ENCODE assay signal across 2 cellular contexts in genomic region chrX:48680925-48681324, GRCh38. TPM values are rescaled to one million over a fixed set of nuclear protein-coding genes. Genes with fewer than 3 reads are reported as not detected.
"Had no signal": no experiment of that assay in that cellular context is flagged by ENCODE, and none has a peak within 500 bp of the region (broad histone marks: within the 10 kb centered on the region; RNA-seq: fewer than 3 reads in every experiment).

No MANE protein-coding gene starts in this region.

RNA-seq across cellular contexts. Expression of gene WAS, which starts 2.7 kb away (rescaled TPM):
- total RNA-seq: LHCN-M2, SJCRH30 had no signal
